In the genomic region with DNA sequence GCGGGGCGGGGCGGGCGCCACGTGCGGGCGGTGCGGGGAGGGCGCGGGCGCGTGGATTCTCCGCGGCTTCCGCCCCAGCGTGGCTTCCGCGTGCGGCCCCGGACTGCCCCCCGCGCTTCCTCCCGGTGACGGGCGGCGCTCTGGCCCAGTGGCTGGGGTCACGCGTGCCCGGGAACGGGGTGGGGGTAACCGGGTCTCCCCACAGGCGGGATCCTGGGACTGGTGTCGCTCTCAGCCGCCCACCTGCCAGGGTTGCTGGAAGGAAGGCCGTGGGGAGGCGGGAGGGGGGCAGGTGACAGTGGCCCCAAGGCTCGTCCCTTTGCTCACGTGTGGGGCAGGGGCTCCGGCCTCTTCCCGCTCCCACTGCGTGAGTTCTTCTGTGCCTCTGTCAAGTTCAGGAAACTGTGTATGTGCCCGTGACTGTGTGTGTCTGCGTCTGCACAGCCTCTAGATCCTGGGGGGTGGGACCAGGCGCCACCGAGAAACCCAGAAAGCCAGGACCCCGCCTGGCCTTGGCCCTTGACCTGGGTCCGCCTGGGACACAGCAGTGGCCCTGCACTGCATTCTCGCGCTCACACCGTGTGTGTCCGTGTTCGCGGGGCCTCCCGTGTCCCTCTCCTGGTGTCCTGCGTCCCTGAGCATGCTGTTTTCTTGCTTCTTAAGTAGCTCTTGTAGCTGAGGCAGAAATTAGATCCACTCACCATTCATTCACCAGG, we compare ENCODE assay signal across 8 cellular contexts. TPM values are rescaled to one million over a fixed set of nuclear protein-coding genes. Genes with fewer than 3 reads are reported as not detected.
DNase-seq lines count a peak whose midpoint lies in the region; ATAC-seq and TF ChIP-seq lines count a peak whose summit lies in the region.

No MANE protein-coding gene starts in this region.

- H3K27me3 Mint-ChIP-seq in WTC11 (ENCODE audit: low read depth), result no peaks in the 10 kb centered on the region

- peak overlapping the region; percentile 91 for H3K27ac ChIP-seq in upper lobe of right lung

- no peaks in the 10 kb centered on the region for H3K36me3 Mint-ChIP-seq in WTC11

- H3K9me3 Mint-ChIP-seq in WTC11, result no peaks in the 10 kb centered on the region

- H3K27ac Mint-ChIP-seq in WTC11, result 0 out of 2 replicates have a peak overlapping the region, but pooled peaks have one; percentile 45

- H3K4me1 ChIP-seq in mucosa of descending colon (ENCODE audit: low read depth) (peaks cover 31% of the 10 kb centered on the region), upper lobe of right lung (peaks cover 36% of the 10 kb centered on the region)

- CTCF ChIA-PET in WTC11 (lab: Charles Lee), result no interaction called here

- H3K9me3 ChIP-seq in mucosa of descending colon, result no peaks in the 10 kb centered on the region
- no peaks in the 10 kb centered on the region for H3K9me3 ChIP-seq in upper lobe of right lung

- ATAC-seq in HG03045 (IDR thresholded peaks at IDR 0.05; ENCODE audit: unreplicated experiment) (peak; percentile 6), WTC11 (no peak), mucosa of descending colon (peak; percentile 7), upper lobe of right lung (peak; percentile 9)

- in situ Hi-C loops in G401 (cut with HindIII; ENCODE audit: low sequenced_read_pairs), result no loop called here

- H3K4me3 Mint-ChIP-seq in WTC11, result peak overlapping the region; percentile 77

- intact Hi-C loops in mucosa of descending colon (cut with DNase I, micrococcal nuclease), result no loop called here
- intact Hi-C loops in upper lobe of right lung (cut with DNase I), result no loop called here

- POLR2A ChIA-PET in WTC11 (lab: Charles Lee), result no interaction called here

- no peak for TF ChIP-seq CTCF in WTC11 (IDR thresholded peaks at IDR 0.05)
- TF ChIP-seq CTCF in mucosa of descending colon (IDR thresholded peaks at IDR 0.05), result no peak
- TF ChIP-seq CTCF in upper lobe of right lung (IDR thresholded peaks at IDR 0.05), result no peak

- H3K4me1 Mint-ChIP-seq in WTC11, result peaks cover 31% of the 10 kb centered on the region

- H3K36me3 ChIP-seq in mucosa of descending colon (ENCODE audit: low read depth) (no peaks in the 10 kb centered on the region), upper lobe of right lung (no peaks in the 10 kb centered on the region)

- H3K27me3 ChIP-seq in upper lobe of right lung, result peaks cover 3% of the 10 kb centered on the region

- peak; percentile 33 for DNase-seq in G401 (ENCODE audit: low spot score)
- no peak for DNase-seq in WTC11 (ENCODE audit: low spot score)
- DNase-seq in effector CD8-positive, alpha-beta T cell (lab: John Stamatoyannopoulos, UW), result peak; percentile 48
- peak in 2 of 3 donors; percentile 73 to 78 for DNase-seq in mucosa of descending colon
- DNase-seq in upper lobe of right lung, result no peak
- no peak for DNase-seq in NCI-H1048 (lab: John Stamatoyannopoulos, UW)
- DNase-seq in HPDE6-E6E7 (ENCODE audit: extremely low spot score), result no peak

- H3K4me3 ChIP-seq in mucosa of descending colon (peak overlapping the region; percentile 70), upper lobe of right lung (peak overlapping the region; percentile 68)

TF ChIP-seq in WTC11, 78 proteins besides CTCF, POLR2A, EP300 and RAD21:
- TF ChIP-seq GABPB1 (CRISPR knock-in tag; IDR thresholded peaks at IDR 0.05) (0 out of 2 replicates have a peak, but pooled peaks have one; percentile 16), ESRRA (CRISPR knock-in tag; IDR thresholded peaks at IDR 0.05; ENCODE audit: borderline replicate concordance) (0 out of 2 replicates have a peak, but pooled peaks have one; percentile 47), PRDM15 (CRISPR knock-in tag; IDR thresholded peaks at IDR 0.05) (peak; percentile 58), ZNF138 (CRISPR knock-in tag; conservative IDR thresholded peaks at IDR 0.05) (no peak), NR2C2 (CRISPR knock-in tag; IDR thresholded peaks at IDR 0.05) (no peak), MXD4 (CRISPR knock-in tag; IDR thresholded peaks at IDR 0.05; ENCODE audit: borderline replicate concordance) (no peak), SP1 (CRISPR knock-in tag; conservative IDR thresholded peaks at IDR 0.05) (no peak)

RNA-seq across cellular contexts. Expression of gene MAFK, which starts 0.9 kb away (rescaled TPM):
- total RNA-seq in G401 (2014; rRNA removed; shearing (Covaris generic)), result 12.6 and 16.7 TPM in 2 replicates
- total RNA-seq in WTC11 (2021) (15.7 to 21.7 TPM (median 18.7 TPM) in 3 replicates), mucosa of descending colon (10 to 100 TPM; 43.6 to 66.2 (median 52.2) TPM), upper lobe of right lung (64.8 TPM)

RNA-seq across cellular contexts. Expression of gene TMEM184A, which starts 24.6 kb away (rescaled TPM):
- total RNA-seq in G401 (2014; rRNA removed; shearing (Covaris generic)), result 0.49 and 1.8 TPM in 2 replicates
- total RNA-seq in WTC11 (2021), result 1.3 to 1.4 TPM (median 1.3 TPM) in 3 replicates
- total RNA-seq in mucosa of descending colon, result 10 to 100 TPM; 36.7 to 87.9 (median 66.0) TPM
- 4.4 TPM for total RNA-seq in upper lobe of right lung

RNA-seq across cellular contexts. Expression of gene INTS1, which starts 27.2 kb away (rescaled TPM):
- 96.8 and 104 TPM in 2 replicates for total RNA-seq in G401 (2014; rRNA removed; shearing (Covaris generic))
- total RNA-seq in WTC11 (2021), result 143 to 161 TPM (median 150 TPM) in 3 replicates
- 10 to 100 TPM; 79.6 to 94.3 (median 88.0) TPM for total RNA-seq in mucosa of descending colon
- total RNA-seq in upper lobe of right lung, result 49.2 TPM

RNA-seq across cellular contexts. Expression of gene PSMG3, which starts 38.4 kb away (rescaled TPM):
- total RNA-seq in G401 (2014; rRNA removed; shearing (Covaris generic)), result 97.4 and 104 TPM in 2 replicates
- total RNA-seq in WTC11 (2021) (33.3 to 50.7 TPM (median 45.9 TPM) in 3 replicates), mucosa of descending colon (10 to 100 TPM; 22.6 to 26.0 (median 22.9) TPM), upper lobe of right lung (20.3 TPM)

Comparison
In these comparisons a context has a peak if more than half of its experiments do, and no peak if none do; other contexts are left out.
1. DNase-seq: peak in G401 (single experiment), effector CD8-positive, alpha-beta T cell (single experiment) and mucosa of descending colon (2 of 3); none in WTC11 (single experiment), upper lobe of right lung (single experiment), NCI-H1048 (single experiment) and HPDE6-E6E7 (single experiment).